ENCODE assay signal across 1 cellular context in the genomic region with DNA sequence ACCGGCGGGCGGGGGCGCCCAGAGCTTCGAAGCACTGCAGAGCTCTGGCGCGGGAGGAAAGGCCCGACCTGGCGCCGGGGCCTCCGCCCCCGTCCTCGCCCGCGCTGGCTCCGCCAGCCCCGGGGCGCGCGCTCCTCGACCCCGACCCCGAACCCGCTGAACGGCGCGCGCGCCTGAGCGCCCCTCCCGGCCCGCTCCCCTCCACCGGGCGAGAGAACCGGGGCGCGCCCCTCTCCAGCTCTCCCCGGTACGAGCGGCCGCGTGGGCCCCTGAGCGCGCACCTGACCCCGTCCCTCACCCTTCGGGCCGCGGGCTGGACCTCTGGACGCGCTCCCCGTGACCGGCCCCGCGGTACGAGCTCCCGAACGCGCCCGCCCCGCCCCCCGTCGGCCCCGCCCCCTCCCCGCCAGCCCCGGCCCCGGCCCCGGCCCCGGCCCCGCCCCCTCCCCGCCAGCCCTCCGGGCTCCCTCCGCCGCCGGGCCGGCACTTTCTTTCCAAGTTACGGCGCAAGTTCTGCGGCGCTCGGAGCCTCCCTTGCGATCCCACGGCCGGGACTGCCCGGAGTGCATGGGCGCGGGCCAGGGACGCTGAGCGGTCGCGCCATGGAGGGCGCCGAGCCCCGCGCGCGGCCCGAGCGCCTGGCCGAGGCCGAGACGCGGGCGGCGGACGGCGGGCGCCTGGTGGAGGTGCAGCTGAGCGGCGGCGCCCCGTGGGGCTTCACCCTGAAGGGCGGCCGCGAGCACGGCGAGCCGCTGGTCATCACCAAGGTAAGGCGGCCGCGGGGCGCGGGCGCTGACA.
TF ChIP-seq lines count a peak whose summit lies in the region.

A gene with protein sequence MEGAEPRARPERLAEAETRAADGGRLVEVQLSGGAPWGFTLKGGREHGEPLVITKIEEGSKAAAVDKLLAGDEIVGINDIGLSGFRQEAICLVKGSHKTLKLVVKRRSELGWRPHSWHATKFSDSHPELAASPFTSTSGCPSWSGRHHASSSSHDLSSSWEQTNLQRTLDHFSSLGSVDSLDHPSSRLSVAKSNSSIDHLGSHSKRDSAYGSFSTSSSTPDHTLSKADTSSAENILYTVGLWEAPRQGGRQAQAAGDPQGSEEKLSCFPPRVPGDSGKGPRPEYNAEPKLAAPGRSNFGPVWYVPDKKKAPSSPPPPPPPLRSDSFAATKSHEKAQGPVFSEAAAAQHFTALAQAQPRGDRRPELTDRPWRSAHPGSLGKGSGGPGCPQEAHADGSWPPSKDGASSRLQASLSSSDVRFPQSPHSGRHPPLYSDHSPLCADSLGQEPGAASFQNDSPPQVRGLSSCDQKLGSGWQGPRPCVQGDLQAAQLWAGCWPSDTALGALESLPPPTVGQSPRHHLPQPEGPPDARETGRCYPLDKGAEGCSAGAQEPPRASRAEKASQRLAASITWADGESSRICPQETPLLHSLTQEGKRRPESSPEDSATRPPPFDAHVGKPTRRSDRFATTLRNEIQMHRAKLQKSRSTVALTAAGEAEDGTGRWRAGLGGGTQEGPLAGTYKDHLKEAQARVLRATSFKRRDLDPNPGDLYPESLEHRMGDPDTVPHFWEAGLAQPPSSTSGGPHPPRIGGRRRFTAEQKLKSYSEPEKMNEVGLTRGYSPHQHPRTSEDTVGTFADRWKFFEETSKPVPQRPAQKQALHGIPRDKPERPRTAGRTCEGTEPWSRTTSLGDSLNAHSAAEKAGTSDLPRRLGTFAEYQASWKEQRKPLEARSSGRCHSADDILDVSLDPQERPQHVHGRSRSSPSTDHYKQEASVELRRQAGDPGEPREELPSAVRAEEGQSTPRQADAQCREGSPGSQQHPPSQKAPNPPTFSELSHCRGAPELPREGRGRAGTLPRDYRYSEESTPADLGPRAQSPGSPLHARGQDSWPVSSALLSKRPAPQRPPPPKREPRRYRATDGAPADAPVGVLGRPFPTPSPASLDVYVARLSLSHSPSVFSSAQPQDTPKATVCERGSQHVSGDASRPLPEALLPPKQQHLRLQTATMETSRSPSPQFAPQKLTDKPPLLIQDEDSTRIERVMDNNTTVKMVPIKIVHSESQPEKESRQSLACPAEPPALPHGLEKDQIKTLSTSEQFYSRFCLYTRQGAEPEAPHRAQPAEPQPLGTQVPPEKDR (N-terminal part only) (plus strand): TSS at position 486 of the 798 bp plus-strand sequence. CDS start 117 bp downstream, at position 603.

TF ChIP-seq in H1, 55 proteins besides CTCF, POLR2A, EP300 and RAD21:
- TF ChIP-seq ASH2L (IDR thresholded peaks at IDR 0.05; ENCODE audit: low read length) (no peak), SP2 (IDR thresholded peaks at IDR 0.05; ENCODE audit: low read length) (no peak), NRF1 (IDR thresholded peaks at IDR 0.05; ENCODE audit: low read depth, low read length) (no peak), POLR2AphosphoS5 (IDR thresholded peaks at IDR 0.05; ENCODE audit: low read depth, low read length) (no peak)
